ENCODE assay signal across 16 cellular contexts in the genomic region with DNA sequence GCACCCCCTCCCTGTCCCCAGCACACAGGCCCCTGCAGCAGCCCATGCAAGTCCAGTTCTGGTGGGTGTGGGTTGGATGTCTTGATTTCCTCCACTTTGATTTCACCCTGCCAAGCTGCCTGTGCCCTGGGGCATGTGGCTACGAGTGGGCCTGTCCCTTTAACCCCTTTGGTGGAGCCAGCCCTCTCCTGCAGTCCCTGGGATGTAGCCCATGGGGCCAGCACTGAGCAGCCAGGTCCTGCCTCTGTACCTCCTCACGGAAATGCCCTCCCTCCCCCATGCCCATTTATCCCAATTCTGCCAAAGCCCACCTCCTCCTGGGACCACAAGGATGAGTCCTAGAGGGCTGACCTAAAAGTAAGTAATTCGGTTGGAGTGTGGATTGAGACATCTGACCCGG. TPM values are rescaled to one million over a fixed set of nuclear protein-coding genes. Genes with fewer than 3 reads are reported as not detected.
DNase-seq lines count a peak whose midpoint lies in the region; ATAC-seq and TF ChIP-seq lines count a peak whose summit lies in the region.
"Had no signal": no experiment of that assay in that cellular context is flagged by ENCODE, and none has a peak within 500 bp of the region (broad histone marks: within the 10 kb centered on the region; RNA-seq: fewer than 3 reads in every experiment).

No MANE protein-coding gene starts in this region.

- no peak for TF ChIP-seq CTCF in HCT116 (IDR thresholded peaks at IDR 0.05 in 2 of 3, conservative IDR thresholded peaks at IDR 0.05 in 1 of 3; ENCODE audit: borderline replicate concordance in 1 of 3, insufficient read depth in 1 of 3, low read depth in 2 of 3, low read length in 2 of 3)
- 0 out of 2 replicates have a peak, but pooled peaks have one; percentile 14 for TF ChIP-seq CTCF in WERI-Rb-1 (IDR thresholded peaks at IDR 0.05; ENCODE audit: low read depth, low read length)

- H2AK5ac ChIP-seq in mesenchymal stem cell (ENCODE audit: low read length, severe bottlenecking) = no peak overlapping the region

- RAD21 ChIA-PET in HCT116 (lab: Charles Lee; ENCODE audit: low non-redundant PET in 1 of 2, low total read pairs in 2 of 2, uncharacterized antibody in 2 of 2, unreplicated experiment in 2 of 2) = no interaction called here

- H3K36me3 ChIP-seq in HCT116 (ENCODE audit: control insufficient read depth in 1 of 2, insufficient read depth in 2 of 2, low read length in 2 of 2) (no peaks in the 10 kb centered on the region), WERI-Rb-1 (no peaks in the 10 kb centered on the region), mesenchymal stem cell (ENCODE audit: control insufficient read depth in 1 of 2, insufficient read depth in 2 of 2, low read depth in 1 of 2, low read length in 2 of 2) (peaks cover 8 to 9% of the 10 kb centered on the region in 2 experiments)
- H3K36me3 ChIP-seq: HAP-1 had no signal

- no peaks in the 10 kb centered on the region for H3K9me3 Mint-ChIP-seq in activated CD4-positive, alpha-beta memory T cell treated with anti-CD3 and anti-CD28 coated beads, Interleukin-2, amount 10 ng/mL, durations not matched to agents 7 days and 5 days
- H3K9me3 Mint-ChIP-seq: CD8-positive, alpha-beta T cell; IgD-negative memory B cell had no signal

- peaks cover 7% of the 10 kb centered on the region for H3K27me3 Mint-ChIP-seq in activated CD4-positive, alpha-beta memory T cell treated with anti-CD3 and anti-CD28 coated beads, Interleukin-2, amount 10 ng/mL, durations not matched to agents 7 days and 5 days

- no peak overlapping the region for H2BK120ac ChIP-seq in mesenchymal stem cell (ENCODE audit: low read depth, low read length)

- H2AFZ ChIP-seq in HCT116 (ENCODE audit: low read depth, low read length, poor library complexity, severe bottlenecking) (no peak overlapping the region), mesenchymal stem cell (ENCODE audit: low read depth, low read length) (no peak overlapping the region)

- no peak overlapping the region for H2BK12ac ChIP-seq in mesenchymal stem cell (ENCODE audit: low read length in 2 of 2)

- H3K27me3 ChIP-seq in HCT116 (ENCODE audit: insufficient read depth, low read length) = no peaks in the 10 kb centered on the region
- no peaks in the 10 kb centered on the region for H3K27me3 ChIP-seq in WERI-Rb-1 (ENCODE audit: insufficient read depth, low read depth, severe bottlenecking)
- H3K27me3 ChIP-seq in mesenchymal stem cell (ENCODE audit: control insufficient read depth in 1 of 2, insufficient read depth in 1 of 2, low read length in 2 of 2) = no peaks in the 10 kb centered on the region

- H3K4ac ChIP-seq in mesenchymal stem cell (ENCODE audit: low read depth in 1 of 2, low read length in 2 of 2) = no peak overlapping the region

- H3K27ac ChIP-seq in HCT116 (ENCODE audit: low read depth, low read length) (no peak overlapping the region), WERI-Rb-1 (no peak overlapping the region), mesenchymal stem cell (ENCODE audit: low read length, poor library complexity, severe bottlenecking) (no peak overlapping the region)
- H3K27ac ChIP-seq: A549 had no signal

- no peak overlapping the region for H3K23ac ChIP-seq in mesenchymal stem cell (ENCODE audit: low read length in 2 of 2)

- peak overlapping the region; percentile 15 for H2BK15ac ChIP-seq in mesenchymal stem cell (ENCODE audit: low read depth, poor library complexity, severe bottlenecking)

- no peak overlapping the region for H4K8ac ChIP-seq in mesenchymal stem cell (ENCODE audit: low read length)

- H3K4me1 Mint-ChIP-seq in activated CD4-positive, alpha-beta memory T cell treated with anti-CD3 and anti-CD28 coated beads, Interleukin-2, amount 10 ng/mL, durations not matched to agents 7 days and 5 days = peaks cover 16% of the 10 kb centered on the region

- no peaks in the 10 kb centered on the region for H3K9me2 ChIP-seq in HCT116 (ENCODE audit: insufficient read depth)

- no peak overlapping the region for H3K4me3 Mint-ChIP-seq in activated CD4-positive, alpha-beta memory T cell treated with anti-CD3 and anti-CD28 coated beads, Interleukin-2, amount 10 ng/mL, durations not matched to agents 7 days and 5 days
- H3K4me3 Mint-ChIP-seq: CD14-positive monocyte; CD8-positive, alpha-beta T cell; IgD-negative memory B cell had no signal

- H3K36me3 Mint-ChIP-seq in activated CD4-positive, alpha-beta memory T cell treated with anti-CD3 and anti-CD28 coated beads, Interleukin-2, amount 10 ng/mL, durations not matched to agents 7 days and 5 days (ENCODE audit: low read depth) = no peaks in the 10 kb centered on the region
- H3K36me3 Mint-ChIP-seq: CD14-positive monocyte; CD8-positive, alpha-beta T cell; IgD-negative memory B cell had no signal

- peak; percentile 33; the same call in 1 of the 2 replicates for ATAC-seq in HCT116
- ATAC-seq in GM18519 (IDR thresholded peaks at IDR 0.05; ENCODE audit: low FRiP score, unreplicated experiment) = no peak
- ATAC-seq: A549; CD8-positive, alpha-beta T cell had no signal

- no peak for DNase-seq in HCT116 (ENCODE audit: low read depth, low spot score)
- no peak for DNase-seq in WERI-Rb-1
- no peak for DNase-seq in mesenchymal stem cell
- DNase-seq in activated CD4-positive, alpha-beta memory T cell treated with anti-CD3 and anti-CD28 coated beads, Interleukin-2, amount 10 ng/mL, durations not matched to agents 7 days and 5 days = no peak
- DNase-seq in HEK293T (ENCODE audit: extremely low spot score) = no peak
- DNase-seq in DMS 273 treated with DMSO at 0.1 percent for 48 hours (lab: John Stamatoyannopoulos, UW) = no peak
- DNase-seq: CD8-positive, alpha-beta T cell; COR-L47; DND-41; GDM1; KG1 had no signal

- H3K27ac Mint-ChIP-seq in activated CD4-positive, alpha-beta memory T cell treated with anti-CD3 and anti-CD28 coated beads, Interleukin-2, amount 10 ng/mL, durations not matched to agents 7 days and 5 days = no peak overlapping the region
- H3K27ac Mint-ChIP-seq: CD14-positive monocyte; CD8-positive, alpha-beta T cell; IgD-negative memory B cell had no signal

- H2BK5ac ChIP-seq in mesenchymal stem cell (ENCODE audit: low read depth, low read length, poor library complexity, severe bottlenecking) = no peak overlapping the region

- H3K4me2 ChIP-seq in HCT116 (ENCODE audit: low read length) (no peak overlapping the region), mesenchymal stem cell (ENCODE audit: low read length, poor library complexity, severe bottlenecking) (no peak overlapping the region)
- H3K4me2 ChIP-seq: A549 had no signal

- peaks cover 0 to 4% of the 10 kb centered on the region in 2 experiments; a peak in 1 of 4 replicates for H3K4me1 ChIP-seq in HCT116 (ENCODE audit: control insufficient read depth in 1 of 2, insufficient read depth in 2 of 2, low read length in 2 of 2)
- peaks cover 32% of the 10 kb centered on the region for H3K4me1 ChIP-seq in mesenchymal stem cell (ENCODE audit: control insufficient read depth, insufficient read depth, low read depth, low read length)
- H3K4me1 ChIP-seq: A549, HAP-1 had no signal

- WGBS in mesenchymal stem cell = 86% methylated on average over 4 of the region's 4 CpGs

- no peaks in the 10 kb centered on the region for H4K20me1 ChIP-seq in HCT116 (ENCODE audit: insufficient read depth)

- TF ChIP-seq POLR2A in HCT116 (IDR thresholded peaks at IDR 0.05; ENCODE audit: borderline replicate concordance, extremely low read depth, insufficient read depth, insufficient read length) = no peak

- POLR2A ChIA-PET in HCT116 (lab: Charles Lee) (no interaction called here), HEK293T (lab: Yijun Ruan, JAX) (no interaction called here)
- POLR2A ChIA-PET in activated CD4-positive, alpha-beta memory T cell treated with anti-CD3 and anti-CD28 coated beads, Interleukin-2, amount 10 ng/mL, durations not matched to agents 7 days and 5 days (lab: Charles Lee) = no interaction called here

- peak overlapping the region; percentile 34 for H4K91ac ChIP-seq in mesenchymal stem cell (ENCODE audit: low read length)

- H3K79me1 ChIP-seq in mesenchymal stem cell (replicated peaks; ENCODE audit: low read length, poor library complexity, severe bottlenecking) = peaks cover 42% of the 10 kb centered on the region

- H3K79me2 ChIP-seq in HCT116 (ENCODE audit: insufficient read depth, low read length) = no peaks in the 10 kb centered on the region

- no TSS peak for BruUV-seq in HCT116 (replicated peaks; lab: Mats Ljungman, UMichigan)

- no peak overlapping the region for H3K18ac ChIP-seq in mesenchymal stem cell (ENCODE audit: low read depth in 1 of 2, low read length in 2 of 2)

- no peak overlapping the region for H3K14ac ChIP-seq in mesenchymal stem cell (ENCODE audit: low read length in 2 of 2)

- no peak for TF ChIP-seq RAD21 in HCT116 (IDR thresholded peaks at IDR 0.05; ENCODE audit: low read depth)

- CTCF ChIA-PET in HCT116 (lab: Charles Lee) (interaction anchor here (1.2 kb wide), 1 partner anchor 13 kb away, joined by 4 read pairs; no protein-coding TSS in a partner anchor), HEK293T (lab: Yijun Ruan, JAX) (interaction anchor here (0.6 to 1.5 kb wide), 2 partner anchors 10 to 14 kb away, joined by 3 to 4 read pairs; no protein-coding TSS in a partner anchor)
- CTCF ChIA-PET in activated CD4-positive, alpha-beta memory T cell treated with anti-CD3 and anti-CD28 coated beads, Interleukin-2, amount 10 ng/mL, durations not matched to agents 7 days and 5 days (lab: Charles Lee) = no interaction called here

- H3K9ac ChIP-seq in HCT116 (ENCODE audit: low read length) (no peak overlapping the region), mesenchymal stem cell (ENCODE audit: low read length) (no peak overlapping the region)

- intact Hi-C loops in HCT116 (cut with micrococcal nuclease) = no loop called here

- H3K9me3 ChIP-seq in HCT116 (ENCODE audit: control insufficient read depth in 1 of 2, insufficient read depth in 1 of 2, low read depth in 1 of 2, low read length in 2 of 2) (peaks cover 0 to 2% of the 10 kb centered on the region in 2 experiments; a peak in 1 of 4 replicates), WERI-Rb-1 (ENCODE audit: severe bottlenecking) (peaks cover 5% of the 10 kb centered on the region), mesenchymal stem cell (ENCODE audit: control insufficient read depth, low read length) (no peaks in the 10 kb centered on the region)
- H3K9me3 ChIP-seq: A549, HAP-1 had no signal

- H3K4me3 ChIP-seq in HCT116 (replicated peaks in 1 of 2; ENCODE audit: low read depth in 1 of 2, low read length in 2 of 2) (no peak overlapping the region), WERI-Rb-1 (ENCODE audit: low read depth, low read length) (no peak overlapping the region), mesenchymal stem cell (ENCODE audit: insufficient read depth in 1 of 2, low read depth in 1 of 2, low read length in 2 of 2) (no peak overlapping the region)
- H3K4me3 ChIP-seq: A549, HAP-1 had no signal

TF ChIP-seq in HCT116, 20 proteins besides CTCF, POLR2A, EP300 and RAD21:
- TF ChIP-seq EGR1 (IDR thresholded peaks at IDR 0.05; ENCODE audit: low read depth) (no peak), ZFX (IDR thresholded peaks at IDR 0.05) (no peak)

TF ChIP-seq in HEK293T, 16 proteins besides CTCF, POLR2A, EP300 and RAD21 (continues in another document):
- TF ChIP-seq L3MBTL2 (conservative IDR thresholded peaks at IDR 0.05) = no peak
- TF ChIP-seq LEF1 (IDR thresholded peaks at IDR 0.05; ENCODE audit: borderline replicate concordance) = no peak

RNA-seq across cellular contexts. Expression of a gene that starts 11.9 kb away (rescaled TPM):
- 5.9 TPM for total RNA-seq in HCT116 (2021; ENCODE audit: unreplicated experiment)
- polyA plus RNA-seq in HCT116 (2012) = 9.4 and 10.1 TPM in 2 replicates
- polyA plus RNA-seq in mesenchymal stem cell (2013, experiment 1 of 2) = 11.4 TPM
- polyA plus RNA-seq in mesenchymal stem cell (2013, experiment 2 of 2) = 11.1 TPM
- not detected for total RNA-seq in activated CD4-positive, alpha-beta memory T cell treated with anti-CD3 and anti-CD28 coated beads, Interleukin-2, amount 10 ng/mL, durations not matched to agents 7 days and 5 days
- total RNA-seq: CD8-positive, alpha-beta T cell had no signal
- polyA plus RNA-seq: CD14-positive monocyte, IgD-negative memory B cell had no signal
